11 cellular contexts compared by ENCODE assay signal in the genomic region with DNA sequence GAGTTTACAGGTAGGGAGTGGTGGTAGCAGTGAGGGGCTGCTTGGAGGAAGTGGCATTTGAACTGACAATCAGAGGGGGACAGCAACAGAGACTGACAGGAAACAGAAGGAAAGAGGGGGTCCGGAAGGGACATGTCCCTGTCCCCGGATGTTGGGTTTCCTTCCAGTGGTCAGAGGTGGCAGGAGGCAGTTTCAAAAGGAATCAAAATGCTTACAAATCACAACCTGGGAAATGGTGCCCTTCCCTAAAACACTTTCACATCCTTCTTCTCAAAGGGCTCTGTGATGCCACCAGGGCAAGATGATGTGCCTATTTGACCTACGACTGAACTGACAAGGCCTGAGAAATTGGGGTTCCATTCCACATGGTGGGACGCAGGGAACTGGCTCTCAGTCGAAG. TPM values are rescaled to one million over a fixed set of nuclear protein-coding genes. Genes with fewer than 3 reads are reported as not detected.
DNase-seq lines count a peak whose midpoint lies in the region; ATAC-seq and TF ChIP-seq lines count a peak whose summit lies in the region.
"Had no signal": no experiment of that assay in that cellular context is flagged by ENCODE, and none has a peak within 500 bp of the region (broad histone marks: within the 10 kb centered on the region; RNA-seq: fewer than 3 reads in every experiment).

No MANE protein-coding gene starts in this region.

- H2AK5ac ChIP-seq in IMR-90 (ENCODE audit: low read depth, low read length) = peak overlapping the region; percentile 49; the same call in 1 of the 2 replicates

- intact Hi-C loops in CD8-positive, alpha-beta T cell (cut with DNase I, micrococcal nuclease) = loop anchor here in 1 of 2 experiments (2.0 kb wide), 2 partner anchors 47 to 347 kb away; no protein-coding TSS in a partner anchor
- intact Hi-C loops in IMR-90 (cut with micrococcal nuclease) = loop anchor here (2.0 to 10.0 kb wide), 2 partner anchors 47 to 357 kb away; a partner anchor contains a TSS

- no peak overlapping the region for H3K4me2 ChIP-seq in IMR-90 (ENCODE audit: low read depth, low read length)

- H3K4me1 Mint-ChIP-seq in CD8-positive, alpha-beta T cell (ENCODE audit: low read depth) = peaks cover 37% of the 10 kb centered on the region
- peaks cover 33% of the 10 kb centered on the region for H3K4me1 Mint-ChIP-seq in activated naive CD8-positive, alpha-beta T cell treated with anti-CD3 and anti-CD28 coated beads, Interleukin-2, amount 50 U/mL, for 24 hours
- peaks cover 23 to 47% (median 42%) of the 10 kb centered on the region in 4 donors for H3K4me1 Mint-ChIP-seq in naive thymus-derived CD8-positive, alpha-beta T cell

- POLR2A ChIA-PET in CD8-positive, alpha-beta T cell (lab: Charles Lee) = interaction anchor here (1.0 to 2.0 kb wide), 6 partner anchors 9 to 71 kb away, joined by 3 to 6 read pairs (median 4); no protein-coding TSS in a partner anchor
- POLR2A ChIA-PET in IMR-90 (lab: Charles Lee; ENCODE audit: unreplicated experiment) = no interaction called here
- POLR2A ChIA-PET in naive thymus-derived CD8-positive, alpha-beta T cell (lab: Charles Lee) = interaction anchor here (3.8 kb wide), 1 partner anchor 71 kb away, joined by 20 read pairs; no protein-coding TSS in a partner anchor

- H3K9ac ChIP-seq in IMR-90 (ENCODE audit: low read depth, low read length) = no peak overlapping the region

- no peak overlapping the region for H3K27ac ChIP-seq in CD8-positive, alpha-beta T cell (ENCODE audit: low read depth, low read length)
- H3K27ac ChIP-seq in IMR-90 (ENCODE audit: insufficient read depth, low read length) = no peak overlapping the region

- no peak overlapping the region for H3K56ac ChIP-seq in IMR-90 (ENCODE audit: extremely low read depth, insufficient read depth, low read length)

- H3K36me3 Mint-ChIP-seq in CD8-positive, alpha-beta T cell = no peaks in the 10 kb centered on the region
- peaks cover 2% of the 10 kb centered on the region for H3K36me3 Mint-ChIP-seq in activated naive CD8-positive, alpha-beta T cell treated with anti-CD3 and anti-CD28 coated beads, Interleukin-2, amount 50 U/mL, for 24 hours (ENCODE audit: low read depth)
- H3K36me3 Mint-ChIP-seq in naive thymus-derived CD8-positive, alpha-beta T cell = no peaks in the 10 kb centered on the region

- no peak overlapping the region for H2BK15ac ChIP-seq in IMR-90 (ENCODE audit: low read depth, low read length)

- no peak overlapping the region; the same call in 1 of the 2 replicates for H2BK120ac ChIP-seq in IMR-90 (ENCODE audit: low read depth, low read length)

- no peak for TF ChIP-seq RAD21 in IMR-90 (IDR thresholded peaks at IDR 0.05; ENCODE audit: low read length)

- no peak overlapping the region for H4K5ac ChIP-seq in IMR-90 (ENCODE audit: low read depth, low read length)

- no peak overlapping the region for H4K8ac ChIP-seq in IMR-90 (ENCODE audit: low read depth in 2 of 2, low read length in 2 of 2)

- H2BK20ac ChIP-seq in IMR-90 (ENCODE audit: low read depth, low read length) = peak overlapping the region; percentile 41; the same call in 1 of the 2 replicates

- H3K9me3 Mint-ChIP-seq in CD8-positive, alpha-beta T cell = no peaks in the 10 kb centered on the region
- H3K9me3 Mint-ChIP-seq in activated naive CD8-positive, alpha-beta T cell treated with anti-CD3 and anti-CD28 coated beads, Interleukin-2, amount 50 U/mL, for 24 hours = no peaks in the 10 kb centered on the region
- H3K9me3 Mint-ChIP-seq in naive thymus-derived CD8-positive, alpha-beta T cell = no peaks in the 10 kb centered on the region

- H4K20me1 ChIP-seq in IMR-90 (ENCODE audit: insufficient read depth, low read length) = no peaks in the 10 kb centered on the region

- peaks cover 16% of the 10 kb centered on the region for H3K9me1 ChIP-seq in IMR-90 (ENCODE audit: insufficient read depth, low read length)

- no peaks in the 10 kb centered on the region for H3K9me3 ChIP-seq in CD8-positive, alpha-beta T cell (ENCODE audit: low read length)
- no peaks in the 10 kb centered on the region for H3K9me3 ChIP-seq in IMR-90 (ENCODE audit: control insufficient read depth, insufficient read depth, low read length)

- no peak for ATAC-seq in CD8-positive, alpha-beta T cell
- ATAC-seq in IMR-90 (ENCODE audit: low read depth) = no peak
- no peak for ATAC-seq in activated naive CD8-positive, alpha-beta T cell treated with anti-CD3 and anti-CD28 coated beads, Interleukin-2, amount 50 U/mL, for 24 hours
- ATAC-seq in naive thymus-derived CD8-positive, alpha-beta T cell = no peak
- ATAC-seq in HG02840 (IDR thresholded peaks at IDR 0.05; ENCODE audit: low FRiP score, unreplicated experiment) = no peak
- ATAC-seq in GM21723 (IDR thresholded peaks at IDR 0.05; ENCODE audit: unreplicated experiment) = no peak

- H3K79me1 ChIP-seq in IMR-90 (ENCODE audit: low read depth in 1 of 2, low read length in 2 of 2) = no peaks in the 10 kb centered on the region

- H2BK5ac ChIP-seq in IMR-90 (ENCODE audit: low read depth, low read length, poor library complexity, severe bottlenecking) = no peak overlapping the region

- CTCF ChIA-PET in CD8-positive, alpha-beta T cell (lab: Charles Lee) = interaction anchor here (0.8 to 11.0 kb wide), 29 partner anchors 9 to 211 kb away, joined by 3 to 423 read pairs (median 5); a partner anchor contains a TSS
- CTCF ChIA-PET in IMR-90 (lab: Yijun Ruan, JAX) = interaction anchor here (3.6 kb wide), 1 partner anchor 58 kb away, joined by 16 read pairs; no protein-coding TSS in a partner anchor

- no peaks in the 10 kb centered on the region for H3K27me3 Mint-ChIP-seq in CD8-positive, alpha-beta T cell (ENCODE audit: low read depth)
- no peaks in the 10 kb centered on the region for H3K27me3 Mint-ChIP-seq in activated naive CD8-positive, alpha-beta T cell treated with anti-CD3 and anti-CD28 coated beads, Interleukin-2, amount 50 U/mL, for 24 hours
- H3K27me3 Mint-ChIP-seq in naive thymus-derived CD8-positive, alpha-beta T cell = no peaks in the 10 kb centered on the region

- no peak overlapping the region for H3K18ac ChIP-seq in IMR-90 (ENCODE audit: low read depth, low read length)

- 0 out of 2 replicates have a peak overlapping the region, but pooled peaks have one; percentile 24 for H3K4ac ChIP-seq in IMR-90 (ENCODE audit: low read depth, low read length)

- no peak overlapping the region for H3K23ac ChIP-seq in IMR-90 (ENCODE audit: low read depth, low read length)

- H3K27me3 ChIP-seq in CD8-positive, alpha-beta T cell (ENCODE audit: insufficient read depth, low read length) = no peaks in the 10 kb centered on the region
- no peaks in the 10 kb centered on the region for H3K27me3 ChIP-seq in IMR-90 (ENCODE audit: control insufficient read depth, insufficient read depth, low read length)

- peak overlapping the region; percentile 2 for H3K4me3 ChIP-seq in CD8-positive, alpha-beta T cell (ENCODE audit: low read depth, low read length)
- no peak overlapping the region for H3K4me3 ChIP-seq in IMR-90 (ENCODE audit: insufficient read depth, low read depth, low read length)

- peaks cover 29% of the 10 kb centered on the region for H3K4me1 ChIP-seq in CD8-positive, alpha-beta T cell (ENCODE audit: insufficient read depth, low read length)
- H3K4me1 ChIP-seq in IMR-90 (ENCODE audit: control insufficient read depth, insufficient read depth, low read length) = peaks cover 5% of the 10 kb centered on the region

- no peak for TF ChIP-seq POLR2A in IMR-90 (IDR thresholded peaks at IDR 0.05; ENCODE audit: low read depth, low read length)

- in situ Hi-C loops in IMR-90 (cut with MboI; ENCODE audit: low sequenced_read_pairs) = no loop called here

- dilution Hi-C loops in IMR-90 (cut with HindIII; ENCODE audit: low sequenced_read_pairs, unreplicated experiment) = no loop called here

- 0 out of 2 replicates have a peak overlapping the region, but pooled peaks have one; percentile 21 for H3K14ac ChIP-seq in IMR-90 (replicated peaks; ENCODE audit: low read depth, low read length)

- peak overlapping the region; percentile 36 for H3K4me3 Mint-ChIP-seq in CD8-positive, alpha-beta T cell
- peak overlapping the region; percentile 39 for H3K4me3 Mint-ChIP-seq in activated naive CD8-positive, alpha-beta T cell treated with anti-CD3 and anti-CD28 coated beads, Interleukin-2, amount 50 U/mL, for 24 hours
- peak overlapping the region in 6 of 10 donors; percentile 11 to 88 (median 44) for H3K4me3 Mint-ChIP-seq in naive thymus-derived CD8-positive, alpha-beta T cell

- no peak overlapping the region for H2AFZ ChIP-seq in IMR-90 (replicated peaks; ENCODE audit: low read length, poor library complexity)

- H4K91ac ChIP-seq in IMR-90 (ENCODE audit: insufficient read depth, low read depth, low read length) = no peak overlapping the region

- no peak for DNase-seq in CD8-positive, alpha-beta T cell
- no peak for DNase-seq in IMR-90
- no peak for DNase-seq in activated naive CD8-positive, alpha-beta T cell treated with anti-CD3 and anti-CD28 coated beads, Interleukin-2, amount 50 U/mL, for 24 hours
- DNase-seq in naive thymus-derived CD8-positive, alpha-beta T cell = no peak
- DNase-seq in NCI-H1048 (lab: John Stamatoyannopoulos, UW) = no peak
- no peak for DNase-seq in NCI-H2107 (lab: John Stamatoyannopoulos, UW)
- DNase-seq: DMS79, NCI-H2081 treated with DMSO at 0.1 percent for 48 hours, posterior cingulate gyrus had no signal

- no peaks in the 10 kb centered on the region for H3K36me3 ChIP-seq in CD8-positive, alpha-beta T cell (ENCODE audit: insufficient read depth, low read length)
- H3K36me3 ChIP-seq in IMR-90 (ENCODE audit: control insufficient read depth, insufficient read depth, low read length) = no peaks in the 10 kb centered on the region

- H2AK9ac ChIP-seq in IMR-90 (replicated peaks; ENCODE audit: low read depth, low read length, poor library complexity) = no peak overlapping the region

- no TSS peak for BruUV-seq in IMR-90 (replicated peaks; lab: Mats Ljungman, UMichigan)

- peak overlapping the region; percentile 82 for H3K27ac Mint-ChIP-seq in CD8-positive, alpha-beta T cell
- H3K27ac Mint-ChIP-seq in activated naive CD8-positive, alpha-beta T cell treated with anti-CD3 and anti-CD28 coated beads, Interleukin-2, amount 50 U/mL, for 24 hours = peak overlapping the region; percentile 70
- peak overlapping the region; percentile 29 to 90 (median 52) for H3K27ac Mint-ChIP-seq in naive thymus-derived CD8-positive, alpha-beta T cell

- WGBS in IMR-90 (ENCODE audit: extremely low coverage in 2 of 2, insufficient read length in 1 of 2), 2 experiments = 92% methylated on average over 2 of the region's 5 CpGs; no CpG with 5 or more reads in 1 of the 2 experiments

- TF ChIP-seq CTCF in CD8-positive, alpha-beta T cell (IDR thresholded peaks at IDR 0.05) = no peak
- no peak for TF ChIP-seq CTCF in IMR-90 (conservative IDR thresholded peaks at IDR 0.05; ENCODE audit: low read depth, low read length)

RNA-seq across cellular contexts. Expression of a gene that starts 19.7 kb away (rescaled TPM):
- 1 to 10 TPM; 3.8 to 4.4 TPM for total RNA-seq in CD8-positive, alpha-beta T cell
- total RNA-seq in IMR-90 (2012; rRNA removed) = 0.83 and 0.90 TPM in 2 replicates
- polyA plus RNA-seq in IMR-90 (2012; rRNA removed) = 7.0 and 8.4 TPM in 2 replicates
- polyA plus RNA-seq in IMR-90 (2012; cell fraction: cytosol; rRNA removed) = 7.1 and 9.4 TPM in 2 replicates
- 7.6 and 14.1 TPM in 2 replicates for polyA plus RNA-seq in IMR-90 (2012; cell fraction: nucleus; rRNA removed; ENCODE audit: low replicate concordance)
- total RNA-seq in naive thymus-derived CD8-positive, alpha-beta T cell = under 1 TPM; 0.47 to 0.77 TPM
- 10 to 100 TPM in 1 of 3 donors, 1 to 10 TPM in 2; 1.3 to 56.5 (median 1.5) TPM for polyA plus RNA-seq in naive thymus-derived CD8-positive, alpha-beta T cell

RNA-seq across cellular contexts. Expression of a gene that starts 20.0 kb away (rescaled TPM):
- under 1 TPM in 1 of 2 experiments, not detected in 1; 0.14 TPM for total RNA-seq in CD8-positive, alpha-beta T cell
- not detected in 2 replicates for total RNA-seq in IMR-90 (2012; rRNA removed)
- not detected in 2 replicates for polyA plus RNA-seq in IMR-90 (2012; rRNA removed)
- not detected in 2 replicates for polyA plus RNA-seq in IMR-90 (2012; cell fraction: cytosol; rRNA removed)
- polyA plus RNA-seq in IMR-90 (2012; cell fraction: nucleus; rRNA removed; ENCODE audit: low replicate concordance) = not detected in 2 replicates
- not detected for total RNA-seq in naive thymus-derived CD8-positive, alpha-beta T cell
- polyA plus RNA-seq in naive thymus-derived CD8-positive, alpha-beta T cell = not detected

RNA-seq across cellular contexts. Expression of a gene that starts 46.5 kb away (rescaled TPM):
- total RNA-seq in CD8-positive, alpha-beta T cell = not detected
- total RNA-seq in IMR-90 (2012; rRNA removed) = not detected in 2 replicates
- not detected in 2 replicates for polyA plus RNA-seq in IMR-90 (2012; rRNA removed)
- not detected in 2 replicates for polyA plus RNA-seq in IMR-90 (2012; cell fraction: cytosol; rRNA removed)
- polyA plus RNA-seq in IMR-90 (2012; cell fraction: nucleus; rRNA removed; ENCODE audit: low replicate concordance) = not detected in 2 replicates
- not detected for total RNA-seq in naive thymus-derived CD8-positive, alpha-beta T cell
- not detected for polyA plus RNA-seq in naive thymus-derived CD8-positive, alpha-beta T cell
